ENCODE assay signal across 1 cellular context in the genomic region with DNA sequence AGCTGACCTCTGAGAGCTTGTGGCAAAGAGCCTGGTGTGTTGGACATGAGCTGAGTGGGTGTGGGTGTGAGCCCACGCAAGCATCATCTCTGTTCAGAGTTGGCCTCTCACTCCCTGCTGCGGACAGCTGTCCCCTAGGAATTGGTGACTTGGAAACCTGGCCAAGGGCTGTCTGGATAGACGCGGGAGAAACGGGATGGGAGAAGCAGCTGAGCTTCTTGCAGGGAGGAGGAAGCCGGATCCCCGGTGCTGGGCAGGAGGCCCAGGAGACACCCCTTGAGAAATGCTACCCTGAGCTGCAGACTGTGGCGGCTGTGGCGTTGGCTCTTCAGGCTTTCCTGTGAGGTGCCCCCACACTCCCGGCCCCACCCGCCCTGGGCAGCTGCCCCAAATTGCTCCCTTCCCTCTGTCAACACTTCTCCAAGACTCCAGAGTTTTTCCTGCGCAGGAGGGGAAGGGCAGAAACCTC.
TF ChIP-seq lines count a peak whose summit lies in the region.

No MANE protein-coding gene starts in this region.

TF ChIP-seq in HEK293, 187 proteins besides CTCF, POLR2A, EP300 and RAD21:
- TF ChIP-seq YY2 (tag by site-specific recombination; IDR thresholded peaks at IDR 0.05) (no peak), ZFHX2 (tag by site-specific recombination; conservative IDR thresholded peaks at IDR 0.05) (peak; percentile 46), ZNF274 (IDR thresholded peaks at IDR 0.05; ENCODE audit: low read length) (no peak), ZNF274 (tag by site-specific recombination; IDR thresholded peaks at IDR 0.05; ENCODE audit: borderline replicate concordance) (no peak)
